Comparison of ENCODE assay signal across 8 cellular contexts in the genomic region with DNA sequence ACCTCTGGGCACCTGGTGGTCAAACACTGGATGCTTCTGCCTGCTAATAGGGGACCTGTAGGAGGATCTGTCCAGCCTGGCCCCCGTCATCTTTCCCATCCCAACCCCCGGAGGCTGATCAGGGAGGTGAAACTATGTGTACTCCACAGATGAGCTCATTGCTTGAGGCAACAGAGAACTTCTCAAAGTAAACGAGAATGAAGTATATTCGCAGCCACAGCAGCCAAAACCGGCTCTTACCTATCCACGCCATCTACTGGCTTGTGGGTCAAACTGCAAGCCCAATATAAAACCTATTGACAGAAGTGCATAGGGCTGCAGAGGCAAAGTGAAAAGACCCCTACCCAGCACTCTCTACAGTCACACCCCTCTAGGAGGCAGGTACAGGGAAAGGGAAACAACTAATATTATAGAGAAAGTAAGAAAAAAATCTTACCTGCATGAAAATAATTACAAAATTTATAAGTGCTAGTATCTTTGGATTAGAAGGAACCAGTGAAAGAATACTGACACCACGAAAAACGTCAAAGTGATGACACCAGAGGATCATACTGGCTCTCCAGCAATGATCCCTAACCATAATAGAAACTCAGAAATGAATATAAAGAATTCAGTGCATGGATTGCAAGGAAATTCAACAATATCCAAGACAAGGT.
DNase-seq lines count a peak whose midpoint lies in the region; ATAC-seq, FAIRE-seq and TF ChIP-seq lines count a peak whose summit lies in the region.

No MANE protein-coding gene starts in this region.

- no peak overlapping the region for H3K9ac ChIP-seq in keratinocyte (ENCODE audit: control insufficient read depth, extremely low read depth, insufficient read depth, low read length)

- no peaks in the 10 kb centered on the region for H3K9me3 ChIP-seq in keratinocyte (ENCODE audit: control insufficient read depth, low read depth, low read length)

- H3K27ac Mint-ChIP-seq in activated naive CD8-positive, alpha-beta T cell treated with anti-CD3 and anti-CD28 coated beads for 36 hours, result no peak overlapping the region
- no peak overlapping the region for H3K27ac Mint-ChIP-seq in effector memory CD8-positive, alpha-beta T cell

- DNase-seq in DMS153 treated with DMSO at 0.1 percent for 48 hours (lab: John Stamatoyannopoulos, UW; ENCODE audit: unreplicated experiment) (peak; percentile 28), NCI-H2171 (lab: John Stamatoyannopoulos, UW) (peak; percentile 56), keratinocyte (ENCODE audit: low read depth, low spot score) (peak; percentile 11), DMS79 treated with DMSO at 0.1 percent for 48 hours (lab: John Stamatoyannopoulos, UW) (no peak)
- DNase-seq in activated naive CD8-positive, alpha-beta T cell treated with anti-CD3 and anti-CD28 coated beads for 36 hours, result peak; percentile 7
- no peak for DNase-seq in effector memory CD8-positive, alpha-beta T cell

- H3K4me2 ChIP-seq in keratinocyte (ENCODE audit: control insufficient read depth, extremely low read depth, insufficient read depth, low read depth, low read length), result peak overlapping the region; percentile 33

- H3K9me1 ChIP-seq in keratinocyte (ENCODE audit: control insufficient read depth, extremely low read depth, insufficient read depth, low read length), result no peaks in the 10 kb centered on the region

- no peak overlapping the region for H3K4me3 ChIP-seq in keratinocyte (ENCODE audit: control insufficient read depth in 2 of 3, extremely low read depth in 1 of 3, insufficient read depth in 2 of 3, low read depth in 1 of 3, low read length in 3 of 3)

- no peaks in the 10 kb centered on the region for H3K4me1 ChIP-seq in keratinocyte (ENCODE audit: control insufficient read depth, extremely low read depth, insufficient read depth, low read length)

- no peaks in the 10 kb centered on the region for H3K79me2 ChIP-seq in keratinocyte (ENCODE audit: control insufficient read depth, insufficient read depth, low read length)

- no peaks in the 10 kb centered on the region for H3K4me1 Mint-ChIP-seq in activated naive CD8-positive, alpha-beta T cell treated with anti-CD3 and anti-CD28 coated beads for 36 hours
- H3K4me1 Mint-ChIP-seq in effector memory CD8-positive, alpha-beta T cell (ENCODE audit: low read depth in 2 of 2), result no peaks in the 10 kb centered on the region

- ATAC-seq in GM19395 (IDR thresholded peaks at IDR 0.05; ENCODE audit: unreplicated experiment) (peak; percentile 97), HG03159 (IDR thresholded peaks at IDR 0.05; ENCODE audit: unreplicated experiment) (peak; percentile 95)
- no peak for ATAC-seq in effector memory CD8-positive, alpha-beta T cell (replicated peaks)

- no peaks in the 10 kb centered on the region for H4K20me1 ChIP-seq in keratinocyte (ENCODE audit: control insufficient read depth, extremely low read depth, insufficient read depth, low read length)

- H3K9me3 Mint-ChIP-seq in activated naive CD8-positive, alpha-beta T cell treated with anti-CD3 and anti-CD28 coated beads for 36 hours, result no peaks in the 10 kb centered on the region
- H3K9me3 Mint-ChIP-seq in effector memory CD8-positive, alpha-beta T cell, result peaks cover 0 to 15% of the 10 kb centered on the region in 2 donors

- H3K36me3 ChIP-seq in keratinocyte (ENCODE audit: control insufficient read depth in 2 of 2, extremely low read depth in 1 of 2, insufficient read depth in 2 of 2, low read length in 2 of 2), result no peaks in the 10 kb centered on the region

- dilution Hi-C loops in keratinocyte (cut with MboI; ENCODE audit: extremely low pct_ligation_motif_present, low sequenced_read_pairs), result no loop called here

- no peaks in the 10 kb centered on the region for H3K36me3 Mint-ChIP-seq in activated naive CD8-positive, alpha-beta T cell treated with anti-CD3 and anti-CD28 coated beads for 36 hours
- no peaks in the 10 kb centered on the region for H3K36me3 Mint-ChIP-seq in effector memory CD8-positive, alpha-beta T cell (ENCODE audit: insufficient read depth)

- no peaks in the 10 kb centered on the region for H3K27me3 ChIP-seq in keratinocyte (ENCODE audit: control insufficient read depth, extremely low read depth, insufficient read depth, low read length)

- H3K27ac ChIP-seq in keratinocyte (ENCODE audit: control insufficient read depth, insufficient read depth, low read length), result no peak overlapping the region

- H3K27me3 Mint-ChIP-seq in activated naive CD8-positive, alpha-beta T cell treated with anti-CD3 and anti-CD28 coated beads for 36 hours, result no peaks in the 10 kb centered on the region
- no peaks in the 10 kb centered on the region for H3K27me3 Mint-ChIP-seq in effector memory CD8-positive, alpha-beta T cell

- H3K4me3 Mint-ChIP-seq in activated naive CD8-positive, alpha-beta T cell treated with anti-CD3 and anti-CD28 coated beads for 36 hours, result no peak overlapping the region
- no peak overlapping the region for H3K4me3 Mint-ChIP-seq in effector memory CD8-positive, alpha-beta T cell

- TF ChIP-seq CTCF in keratinocyte (optimal IDR thresholded peaks at IDR 0.05 in 1 of 3, IDR thresholded peaks at IDR 0.05 in 1 of 3, conservative IDR thresholded peaks at IDR 0.05 in 1 of 3; ENCODE audit: extremely low read depth in 1 of 3, insufficient read depth in 2 of 3, low read length in 3 of 3), result peak; percentile 77 to 83 (median 82)

- peak overlapping the region; percentile 17 for H2AFZ ChIP-seq in keratinocyte (ENCODE audit: control insufficient read depth, low read length)

- peak; percentile 56 for FAIRE-seq in keratinocyte (lab: Jason Lieb, UNC)

Comparison
In these comparisons a context has a peak if more than half of its experiments do, and no peak if none do; other contexts are left out.
1. DNase-seq: peak in DMS153 treated with DMSO at 0.1 percent for 48 hours (single experiment), NCI-H2171 (single experiment), activated naive CD8-positive, alpha-beta T cell treated with anti-CD3 and anti-CD28 coated beads for 36 hours (single experiment) and keratinocyte (single experiment); none in DMS79 treated with DMSO at 0.1 percent for 48 hours (single experiment) and effector memory CD8-positive, alpha-beta T cell (0 of 3).